11 cellular contexts compared by ENCODE assay signal in the genomic region with DNA sequence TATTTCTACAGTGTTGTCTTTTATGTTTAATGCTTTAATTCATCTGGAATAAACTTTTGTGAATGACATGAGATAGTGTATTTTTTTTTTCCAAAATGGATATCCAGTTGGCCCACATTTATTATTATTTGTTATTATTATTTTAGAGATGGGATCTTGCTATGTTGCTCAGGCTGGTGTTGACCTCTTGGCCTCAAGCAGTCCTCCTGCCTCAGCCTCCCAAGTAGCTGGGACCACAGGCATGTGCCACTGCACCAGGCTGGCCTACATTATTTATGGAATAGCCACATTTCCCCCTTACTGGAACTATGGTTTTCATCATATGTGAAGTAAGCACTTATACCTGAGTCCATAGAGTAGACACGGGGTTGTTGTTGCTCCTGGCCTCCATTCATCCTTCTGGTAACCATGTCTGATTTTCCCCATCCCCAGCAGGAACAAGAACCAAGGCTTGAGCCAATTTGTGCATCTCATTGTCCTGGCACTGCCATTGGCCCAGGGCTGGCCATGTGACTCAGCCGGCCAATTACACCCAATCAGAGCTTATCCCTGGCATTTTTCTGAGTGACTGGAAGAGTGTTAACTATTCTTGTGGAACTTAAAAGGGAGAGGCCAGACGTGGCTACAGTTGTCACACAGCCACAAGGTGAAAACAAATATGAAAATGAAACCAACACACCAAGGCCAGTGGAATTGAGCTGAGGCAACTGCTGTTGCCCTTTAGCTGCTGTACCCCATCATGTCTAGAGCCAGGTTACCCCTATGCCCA. TPM values are rescaled to one million over a fixed set of nuclear protein-coding genes. Genes with fewer than 3 reads are reported as not detected.
DNase-seq lines count a peak whose midpoint lies in the region; ATAC-seq and FAIRE-seq lines count a peak whose summit lies in the region.
"Had no signal": no experiment of that assay in that cellular context is flagged by ENCODE, and none has a peak within 500 bp of the region (broad histone marks: within the 10 kb centered on the region; RNA-seq: fewer than 3 reads in every experiment).

No MANE protein-coding gene starts in this region.

- FAIRE-seq in HTR-8/SVneo (lab: Jason Lieb, UNC), result peak; percentile 55

- no peaks in the 10 kb centered on the region for H3K27me3 Mint-ChIP-seq in naive thymus-derived CD8-positive, alpha-beta T cell

- H3K9me3 Mint-ChIP-seq in naive thymus-derived CD8-positive, alpha-beta T cell, result peaks cover 0 to 2% (median 0%) of the 10 kb centered on the region in 9 donors
- H3K9me3 Mint-ChIP-seq: neural progenitor cell had no signal

- H3K4me3 Mint-ChIP-seq in naive thymus-derived CD8-positive, alpha-beta T cell, result peak overlapping the region in 9 of 10 donors; percentile 25 to 73 (median 57)
- H3K4me3 Mint-ChIP-seq: neural progenitor cell had no signal

- peaks cover 34 to 59% (median 49%) of the 10 kb centered on the region in 4 donors for H3K4me1 Mint-ChIP-seq in naive thymus-derived CD8-positive, alpha-beta T cell

- H3K27ac Mint-ChIP-seq in naive thymus-derived CD8-positive, alpha-beta T cell, result peak overlapping the region; percentile 78 to 95 (median 88)
- H3K27ac Mint-ChIP-seq: neural progenitor cell had no signal

- peak in 1 of 2 donors; percentile 7 for ATAC-seq in naive thymus-derived CD8-positive, alpha-beta T cell

- no peaks in the 10 kb centered on the region for H3K36me3 Mint-ChIP-seq in naive thymus-derived CD8-positive, alpha-beta T cell
- H3K36me3 Mint-ChIP-seq: neural progenitor cell had no signal

- DNase-seq in DMS53 (lab: John Stamatoyannopoulos, UW), result peak; percentile 38
- no peak for DNase-seq in DMS53 treated with DMSO at 0.1 percent for 48 hours (lab: John Stamatoyannopoulos, UW; ENCODE audit: unreplicated experiment)
- no peak for DNase-seq in HTR-8/SVneo (ENCODE audit: insufficient read length, low spot score)
- peak; percentile 40 to 43 for DNase-seq in activated T-cell treated with anti-CD3 and anti-CD28 coated beads, Interleukin-2, amount 50 U/mL, for 48 hours
- DNase-seq in naive thymus-derived CD8-positive, alpha-beta T cell, result no peak
- no peak for DNase-seq in islet precursor cell
- no peak for DNase-seq in stimulated activated CD4-positive, alpha-beta T cell treated with anti-CD3 and anti-CD28 coated beads, Interleukin-4, amount 100 ng/mL, for 1 hour
- no peak for DNase-seq in NCI-H1048 (lab: John Stamatoyannopoulos, UW)
- DNase-seq: amygdala had no signal

- POLR2A ChIA-PET in naive thymus-derived CD8-positive, alpha-beta T cell (lab: Charles Lee), result interaction anchor here (1.0 to 1.5 kb wide), 4 partner anchors 11 to 23 kb away, joined by 3 to 6 read pairs (median 4); partner anchors contain the start of gene PRF1

RNA-seq across cellular contexts. Expression of gene PRF1, which starts 23.1 kb away (rescaled TPM):
- 10 to 100 TPM; 14.7 to 16.8 TPM for total RNA-seq in naive thymus-derived CD8-positive, alpha-beta T cell
- 100 to 1,000 TPM in 1 of 3 donors, 10 to 100 TPM in 2; 58.3 to 435 (median 84.3) TPM for polyA plus RNA-seq in naive thymus-derived CD8-positive, alpha-beta T cell
- total RNA-seq: NCI-H460 had no signal

Comparison
In these comparisons a context has a peak if more than half of its experiments do, and no peak if none do; other contexts are left out.
1. DNase-seq: peak in DMS53 (single experiment) and activated T-cell treated with anti-CD3 and anti-CD28 coated beads, Interleukin-2, amount 50 U/mL, for 48 hours (2 of 2); none in DMS53 treated with DMSO at 0.1 percent for 48 hours (single experiment), HTR-8/SVneo (single experiment), naive thymus-derived CD8-positive, alpha-beta T cell (0 of 10), islet precursor cell (single experiment), stimulated activated CD4-positive, alpha-beta T cell treated with anti-CD3 and anti-CD28 coated beads, Interleukin-4, amount 100 ng/mL, for 1 hour (single experiment) and NCI-H1048 (single experiment).